In genomic region chr1:172473842-172474241, GRCh38 we compare ENCODE assay signal across 30 cellular contexts. TPM values are rescaled to one million over a fixed set of nuclear protein-coding genes. Genes with fewer than 3 reads are reported as not detected.
"Had no signal": no experiment of that assay in that cellular context is flagged by ENCODE, and none has a peak within 500 bp of the region (broad histone marks: within the 10 kb centered on the region; RNA-seq: fewer than 3 reads in every experiment).

No MANE protein-coding gene starts in this region.

- H3K4me3 ChIP-seq: breast epithelium, esophagus squamous epithelium, heart right ventricle, right lobe of liver, thoracic aorta had no signal

- H3K9me3 ChIP-seq: breast epithelium, esophagus squamous epithelium, heart right ventricle, right lobe of liver, thoracic aorta had no signal

- H3K27me3 ChIP-seq: breast epithelium, esophagus squamous epithelium, heart right ventricle, right lobe of liver had no signal

- FAIRE-seq: astrocyte, islet of Langerhans, urothelium cell line had no signal

- H3K36me3 ChIP-seq: breast epithelium, esophagus squamous epithelium, heart right ventricle, right lobe of liver, thoracic aorta had no signal

- H3K27ac ChIP-seq: breast epithelium, epithelial cell of prostate, esophagus squamous epithelium, heart right ventricle, right lobe of liver, thoracic aorta had no signal

- H3K4me1 ChIP-seq: breast epithelium had no signal

- DNase-seq: activated CD4-positive, alpha-beta memory T cell treated with anti-CD3 and anti-CD28 coated beads for 36 hours; activated CD4-positive, alpha-beta T cell treated with anti-CD3 and anti-CD28 coated beads, Interleukin-2, amount 10 ng/mL, durations not matched to agents 24 days and 14 days; activated CD4-positive, CD25-positive, alpha-beta regulatory T cell treated with anti-CD3 and anti-CD28 coated beads, Interleukin-2, amount 50 U/mL, for 72 hours; activated CD8-positive, alpha-beta memory T cell treated with anti-CD3 and anti-CD28 coated beads, Interleukin-2, amount 50 U/mL, for 4 hours; activated gamma-delta T cell; activated naive CD4-positive, alpha-beta T cell treated with anti-CD3 and anti-CD28 coated beads, Interleukin-2, amount 10 ng/mL, durations not matched to agents 7 days and 5 days; activated T-cell treated with anti-CD3 and anti-CD28 coated beads, Interleukin-2, amount 50 U/mL, for 1 hour; amniotic stem cell; effector CD4-positive, alpha-beta T cell; esophagus squamous epithelium; heart right ventricle; mesenchymal stem cell; naive thymus-derived CD8-positive, alpha-beta T cell; posterior cingulate gyrus; right lobe of liver; stimulated activated CD4-positive, alpha-beta T cell treated with anti-CD3 and anti-CD28 coated beads, Interleukin-12 subunit alpha, Interleukin-12 subunit beta, amount 100 ng/mL, for 4 hours; stimulated activated CD4-positive, alpha-beta T cell treated with anti-CD3 and anti-CD28 coated beads, Interleukin-4, amount 100 ng/mL, for 1 hour; stimulated activated naive CD8-positive, alpha-beta T cell treated with anti-CD3 and anti-CD28 coated beads, Interleukin-15, Interleukin-2, amounts not matched to agents 100 U/mL and 50 U/mL, for 24 hours; T-helper 2 cell; trophoblast cell had no signal

- ATAC-seq: naive thymus-derived CD8-positive, alpha-beta T cell; stimulated activated naive CD8-positive, alpha-beta T cell treated with anti-CD3 and anti-CD28 coated beads, Interleukin-15, Interleukin-2, amounts not matched to agents 100 U/mL and 50 U/mL, for 24 hours had no signal

RNA-seq across cellular contexts. Expression of gene C1orf105, which starts 53.4 kb away (rescaled TPM):
- total RNA-seq: activated CD4-positive, alpha-beta memory T cell treated with anti-CD3 and anti-CD28 coated beads for 36 hours; activated CD4-positive, alpha-beta T cell treated with anti-CD3 and anti-CD28 coated beads, Interleukin-2, amount 10 ng/mL, durations not matched to agents 24 days and 14 days; activated CD8-positive, alpha-beta memory T cell treated with anti-CD3 and anti-CD28 coated beads for 36 hours; astrocyte; breast epithelium; esophagus squamous epithelium; glomerular endothelial cell; neural crest cell; omental fat pad; thoracic aorta had no signal
- polyA plus RNA-seq: naive thymus-derived CD8-positive, alpha-beta T cell had no signal
